22 cellular contexts compared by ENCODE assay signal in the genomic region with DNA sequence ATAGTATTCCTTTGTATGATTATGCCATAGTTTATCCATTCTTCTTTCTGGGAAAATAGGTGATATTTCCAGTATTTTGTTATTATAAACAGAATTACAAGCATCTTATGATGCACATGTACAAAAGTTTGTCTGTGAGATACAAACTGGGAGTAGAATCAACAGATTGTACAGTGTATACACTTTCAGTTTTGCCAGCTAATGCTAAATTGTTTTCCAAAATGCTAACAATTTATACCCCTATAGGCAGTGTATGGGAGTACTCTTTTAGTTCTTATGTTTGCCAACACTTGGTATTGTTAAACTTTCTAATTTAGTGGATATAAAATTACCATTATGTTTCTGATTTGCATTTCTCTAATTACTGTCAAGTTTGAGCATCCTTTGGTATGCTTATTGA. TPM values are rescaled to one million over a fixed set of nuclear protein-coding genes. Genes with fewer than 3 reads are reported as not detected.
A peak's percentile ranks its signal among the peaks of the same experiment; 100 is the strongest.
DNase-seq lines count a peak whose midpoint lies in the region; ATAC-seq and TF ChIP-seq lines count a peak whose summit lies in the region.
"Had no signal": no experiment of that assay in that cellular context is flagged by ENCODE, and none has a peak within 500 bp of the region (broad histone marks: within the 10 kb centered on the region; RNA-seq: fewer than 3 reads in every experiment).

No MANE protein-coding gene starts in this region.

- POLR2A ChIA-PET in HEK293 (lab: Yijun Ruan, JAX): interaction anchor here (0.6 kb wide), 1 partner anchor 114 kb away, joined by 3 read pairs; no protein-coding TSS in a partner anchor

- no peaks in the 10 kb centered on the region for H3K9me3 ChIP-seq in HEK293 (ENCODE audit: control insufficient read depth, insufficient read depth, low read depth, low read length)
- no peaks in the 10 kb centered on the region for H3K9me3 ChIP-seq in T-helper 17 cell (ENCODE audit: control insufficient read depth, low read length, poor library complexity, severe bottlenecking)
- H3K9me3 ChIP-seq in BE2C: no peaks in the 10 kb centered on the region

- H3K4me3 Mint-ChIP-seq in T-helper 17 cell: no peak overlapping the region
- H3K4me3 Mint-ChIP-seq in mesothelial cell of epicardium: no peak overlapping the region
- H3K4me3 Mint-ChIP-seq: B cell; CD14-positive monocyte; CD4-positive, alpha-beta T cell; CD8-positive, alpha-beta memory T cell; GM23338; H9 had no signal

- DNase-seq in ELR (ENCODE audit: low read depth) (peak; percentile 4), T-helper 17 cell (no peak), mesothelial cell of epicardium (ENCODE audit: low spot score in 2 of 2, unreplicated experiment in 2 of 2) (no peak), cortex of kidney (lab: John Stamatoyannopoulos, UW) (no peak), BE2C (no peak)
- no peak for DNase-seq in stimulated activated CD4-positive, alpha-beta T cell treated with anti-CD3 and anti-CD28 coated beads, Interleukin-12 subunit alpha, Interleukin-12 subunit beta, amount 100 ng/mL, for 4 hours
- DNase-seq: CD4-positive, alpha-beta T cell; CD8-positive, alpha-beta memory T cell; DMS 273 treated with DMSO at 0.1 percent for 48 hours; DMS79; EL; GF-D8; H9 had no signal

- no peak overlapping the region for H3K27ac ChIP-seq in HEK293 (ENCODE audit: extremely low read depth, low read depth, low read length)
- H3K27ac ChIP-seq: 22Rv1; BLaER1 treated with 17β-estradiol and CSF1 and Interleukin-3, amounts not matched to agents 10 nM and 100 nM had no signal

- CTCF ChIA-PET in HEK293 (lab: Yijun Ruan, JAX): interaction anchor here (0.5 kb wide), 1 partner anchor 291 kb away, joined by 3 read pairs; no protein-coding TSS in a partner anchor

- no peak for TF ChIP-seq CTCF in HEK293 (tag by site-specific recombination; IDR thresholded peaks at IDR 0.05)
- TF ChIP-seq CTCF in mesothelial cell of epicardium (IDR thresholded peaks at IDR 0.05; ENCODE audit: unreplicated experiment): peak; percentile 37
- no peak for TF ChIP-seq CTCF in BE2C (IDR thresholded peaks at IDR 0.05; ENCODE audit: low read depth, low read length)

- no peaks in the 10 kb centered on the region for H3K9me3 Mint-ChIP-seq in mesothelial cell of epicardium
- H3K9me3 Mint-ChIP-seq: CD14-positive monocyte; CD4-positive, alpha-beta T cell; CD8-positive, alpha-beta memory T cell; GM23338; H9 had no signal

- peaks cover 24 to 27% of the 10 kb centered on the region in 2 experiments for H3K36me3 ChIP-seq in HEK293 (ENCODE audit: control insufficient read depth in 2 of 2, insufficient read depth in 1 of 2, low read length in 2 of 2)
- no peaks in the 10 kb centered on the region for H3K36me3 ChIP-seq in BE2C

- H3K4me1 ChIP-seq in HEK293 (ENCODE audit: control insufficient read depth, insufficient read depth, low read length): no peaks in the 10 kb centered on the region
- no peaks in the 10 kb centered on the region for H3K4me1 ChIP-seq in BE2C

- H3K36me3 Mint-ChIP-seq in T-helper 17 cell (ENCODE audit: low read depth): peaks cover 10% of the 10 kb centered on the region
- H3K36me3 Mint-ChIP-seq in mesothelial cell of epicardium: peaks cover 8% of the 10 kb centered on the region

- no peak overlapping the region for H3K4me3 ChIP-seq in HEK293 (ENCODE audit: low read depth, low read length)
- H3K4me3 ChIP-seq in BE2C (ENCODE audit: low read depth, low read length): no peak overlapping the region
- H3K4me3 ChIP-seq: BLaER1 treated with 17β-estradiol and CSF1 and Interleukin-3, amounts not matched to agents 10 nM and 100 nM; GM23338 had no signal

- ATAC-seq in T-helper 17 cell: no peak
- no peak for ATAC-seq in HG02678 (IDR thresholded peaks at IDR 0.05; ENCODE audit: unreplicated experiment)
- ATAC-seq: GM23338, HCT116 had no signal

- H3K27ac Mint-ChIP-seq in T-helper 17 cell: peak overlapping the region; percentile 4
- no peak overlapping the region for H3K27ac Mint-ChIP-seq in mesothelial cell of epicardium
- H3K27ac Mint-ChIP-seq: B cell; CD14-positive monocyte; CD4-positive, alpha-beta T cell; CD8-positive, alpha-beta memory T cell; GM23338; H9 had no signal

- H3K27me3 Mint-ChIP-seq in T-helper 17 cell (no peaks in the 10 kb centered on the region), mesothelial cell of epicardium (ENCODE audit: low read depth) (no peaks in the 10 kb centered on the region)
- H3K27me3 Mint-ChIP-seq: B cell; CD4-positive, alpha-beta T cell; CD8-positive, alpha-beta memory T cell had no signal

- H3K27me3 ChIP-seq in BE2C: no peaks in the 10 kb centered on the region
- H3K27me3 ChIP-seq: BLaER1 treated with 17β-estradiol and CSF1 and Interleukin-3, amounts not matched to agents 10 nM and 100 nM had no signal

- H3K4me1 Mint-ChIP-seq in T-helper 17 cell: peaks cover 8% of the 10 kb centered on the region
- no peaks in the 10 kb centered on the region for H3K4me1 Mint-ChIP-seq in mesothelial cell of epicardium
- H3K4me1 Mint-ChIP-seq: GM23338 had no signal

TF ChIP-seq in HEK293, 187 proteins besides CTCF, POLR2A, EP300 and RAD21:
- no peak for TF ChIP-seq GLI4 (tag by site-specific recombination; IDR thresholded peaks at IDR 0.05)
- no peak for TF ChIP-seq GLI2 (tag by site-specific recombination; IDR thresholded peaks at IDR 0.05; ENCODE audit: borderline replicate concordance, low read depth)
- 0 out of 2 replicates have a peak, but pooled peaks have one; percentile 26 for TF ChIP-seq ZNF184 (tag by site-specific recombination; IDR thresholded peaks at IDR 0.05)

RNA-seq across cellular contexts. Expression of a gene that starts 31.0 kb away (rescaled TPM):
- total RNA-seq in T-helper 17 cell (1 to 10 TPM; 1.2 to 3.1 TPM), mesothelial cell of epicardium (0.38 to 0.89 TPM (median 0.83 TPM) in 3 replicates)
- not detected for polyA plus RNA-seq in BE2C (2012; ENCODE audit: insufficient read depth, insufficient read length, low read depth)
- polyA plus RNA-seq: AG04450 had no signal
